In genomic region chr5:121109817-121110216, GRCh38 we compare ENCODE assay signal across 23 cellular contexts.
A peak's percentile ranks its signal among the peaks of the same experiment; 100 is the strongest.
DNase-seq lines count a peak whose midpoint lies in the region; ATAC-seq, FAIRE-seq and TF ChIP-seq lines count a peak whose summit lies in the region.
"Had no signal": no experiment of that assay in that cellular context is flagged by ENCODE, and none has a peak within 500 bp of the region (broad histone marks: within the 10 kb centered on the region; RNA-seq: fewer than 3 reads in every experiment).

No MANE protein-coding gene starts in this region.

- H3K27ac ChIP-seq in HepG2 (ENCODE audit: extremely low read length, insufficient read depth, low read length) (no peak overlapping the region), right lobe of liver (no peak overlapping the region), GM23338 (ENCODE audit: low read depth) (no peak overlapping the region), K562 (ENCODE audit: extremely low read depth, low read depth, low read length) (no peak overlapping the region), lower lobe of right lung (no peak overlapping the region)
- H3K27ac ChIP-seq: 22Rv1, BLaER1 had no signal

- peaks cover 2% of the 10 kb centered on the region for H3K27me3 Mint-ChIP-seq in GM23338 (ENCODE audit: insufficient read depth, low read depth, poor library complexity)
- H3K27me3 Mint-ChIP-seq: CD4-positive, alpha-beta memory T cell; CD4-positive, CD25-positive, alpha-beta regulatory T cell; CD8-positive, alpha-beta memory T cell had no signal

- H4K20me1 ChIP-seq in HepG2 (ENCODE audit: insufficient read depth, low read length) (no peaks in the 10 kb centered on the region), GM23338 (replicated peaks; ENCODE audit: insufficient read depth) (no peaks in the 10 kb centered on the region), K562 (replicated peaks; ENCODE audit: control insufficient read depth, insufficient read depth, low read length) (no peaks in the 10 kb centered on the region)
- H4K20me1 ChIP-seq: BLaER1 had no signal

- POLR2A ChIA-PET in HepG2 (lab: Yijun Ruan, JAX) = no interaction called here
- POLR2A ChIA-PET in K562 (lab: Yijun Ruan, JAX) = no interaction called here

- no peak for TF ChIP-seq CTCF in HepG2 (CRISPR knock-in tag; IDR thresholded peaks at IDR 0.05)
- no peak for TF ChIP-seq CTCF in right lobe of liver (IDR thresholded peaks at IDR 0.05)
- no peak for TF ChIP-seq CTCF in GM23338 (conservative IDR thresholded peaks at IDR 0.05; ENCODE audit: low read depth in 2 of 2)
- no peak for TF ChIP-seq CTCF in K562 (IDR thresholded peaks at IDR 0.05 in 2 of 3, conservative IDR thresholded peaks at IDR 0.05 in 1 of 3; ENCODE audit: insufficient read depth in 2 of 3, low read depth in 1 of 3, low read length in 3 of 3)
- TF ChIP-seq CTCF in D721Med (IDR thresholded peaks at IDR 0.05; ENCODE audit: insufficient read depth, missing control alignments) = no peak
- TF ChIP-seq CTCF in lower lobe of right lung (IDR thresholded peaks at IDR 0.05) = no peak

- H3K4me1 ChIP-seq in HepG2 (ENCODE audit: insufficient read depth, low read length) (no peaks in the 10 kb centered on the region), right lobe of liver (no peaks in the 10 kb centered on the region), GM23338 (ENCODE audit: insufficient read depth) (peaks cover 4% of the 10 kb centered on the region), K562 (replicated peaks in 1 of 2; ENCODE audit: control insufficient read depth in 2 of 2, insufficient read depth in 2 of 2, low read length in 2 of 2) (peaks cover 0 to 6% of the 10 kb centered on the region in 2 experiments; a peak in 1 of 5 replicates), lower lobe of right lung (no peaks in the 10 kb centered on the region)
- H3K4me1 ChIP-seq: BLaER1 had no signal

- no peak overlapping the region for H3K4me3 ChIP-seq in HepG2 (replicated peaks in 1 of 3; ENCODE audit: insufficient read depth in 1 of 3, low read depth in 2 of 3, low read length in 3 of 3)
- H3K4me3 ChIP-seq in right lobe of liver = no peak overlapping the region
- no peak overlapping the region for H3K4me3 ChIP-seq in GM23338
- H3K4me3 ChIP-seq in K562 = no peak overlapping the region
- no peak overlapping the region for H3K4me3 ChIP-seq in lower lobe of right lung
- H3K4me3 ChIP-seq: BLaER1 had no signal

- H3K4me3 Mint-ChIP-seq in GM23338 = no peak overlapping the region
- H3K4me3 Mint-ChIP-seq: CD14-positive monocyte; CD4-positive, alpha-beta memory T cell; CD4-positive, CD25-positive, alpha-beta regulatory T cell; CD8-positive, alpha-beta memory T cell had no signal

- H2AFZ ChIP-seq in HepG2 (ENCODE audit: low read length) (no peak overlapping the region), GM23338 (0 out of 2 replicates have a peak overlapping the region, but pooled peaks have one; percentile 50), K562 (ENCODE audit: low read depth, low read length) (no peak overlapping the region)

- H3F3A ChIP-seq in GM23338 (replicated peaks; ENCODE audit: low read depth) = no peaks in the 10 kb centered on the region

- DNase-seq in HepG2 (ENCODE audit: low spot score) (no peak), right lobe of liver (no peak), GM23338 (ENCODE audit: low spot score) (no peak), K562 (ENCODE audit: extremely low read depth in 1 of 4, low spot score in 3 of 4) (no peak), D721Med (ENCODE audit: insufficient read length, low spot score) (no peak), NCI-H345 treated with DMSO at 0.1 percent for 48 hours (lab: John Stamatoyannopoulos, UW; ENCODE audit: unreplicated experiment) (no peak), lower lobe of right lung (no peak)
- DNase-seq: ACHN; BE2C; C1 segment of cervical spinal cord; CD4-positive, CD25-positive, alpha-beta regulatory T cell; CD8-positive, alpha-beta memory T cell; COR-L47; DMS79 treated with DMSO at 0.1 percent for 48 hours; EL; GF-D8 had no signal

- intact Hi-C loops in HepG2 (cut with micrococcal nuclease; ENCODE audit: unreplicated experiment) = no loop called here
- intact Hi-C loops in right lobe of liver (cut with DNase I) = no loop called here
- intact Hi-C loops in K562 (cut with micrococcal nuclease) = no loop called here
- intact Hi-C loops in lower lobe of right lung (cut with DNase I) = no loop called here

- H3K4me2 ChIP-seq in HepG2 (ENCODE audit: low read depth, low read length) (no peak overlapping the region), GM23338 (no peak overlapping the region), K562 (ENCODE audit: insufficient read depth, low read length) (no peak overlapping the region)
- H3K4me2 ChIP-seq: BLaER1 had no signal

- in situ Hi-C loops in HepG2 (cut with HindIII; ENCODE audit: extremely low pct_ligation_motif_present, low pct_unique_long_range_greater_than_20kb) (no loop called here), K562 (cut with MboI) (no loop called here)

- ATAC-seq in HepG2 (no peak), right lobe of liver (no peak), GM23338 (no peak), K562 (no peak), lower lobe of right lung (no peak)

- H3K36me3 Mint-ChIP-seq in GM23338 (ENCODE audit: low read depth) = no peaks in the 10 kb centered on the region; the same call in 2 of the 3 replicates
- H3K36me3 Mint-ChIP-seq: CD14-positive monocyte; CD4-positive, alpha-beta memory T cell; CD4-positive, CD25-positive, alpha-beta regulatory T cell; CD8-positive, alpha-beta memory T cell had no signal

- BruUV-seq in HepG2 (replicated peaks; lab: Mats Ljungman, UMichigan) (no TSS peak), K562 (replicated peaks; lab: Mats Ljungman, UMichigan) (no TSS peak)

- CTCF ChIA-PET in HepG2 (lab: Yijun Ruan, JAX; ENCODE audit: low intra/inter-chr PET ratio, low total read pairs) (no interaction called here), K562 (lab: Yijun Ruan, JAX; ENCODE audit: low intra/inter-chr PET ratio) (no interaction called here)

- H3K79me2 ChIP-seq in HepG2 (ENCODE audit: insufficient read depth, low read length) (no peaks in the 10 kb centered on the region), GM23338 (replicated peaks; ENCODE audit: insufficient read depth) (no peaks in the 10 kb centered on the region), K562 (ENCODE audit: control insufficient read depth, insufficient read depth, low read length) (no peaks in the 10 kb centered on the region)

- H3K9me1 ChIP-seq in K562 (ENCODE audit: control insufficient read depth, insufficient read depth, low read length) = no peaks in the 10 kb centered on the region

- TF ChIP-seq EP300 in HepG2 (IDR thresholded peaks at IDR 0.05; ENCODE audit: low read depth in 2 of 2, low read length in 2 of 2) = no peak
- TF ChIP-seq EP300 in HepG2 (CRISPR knock-in tag; IDR thresholded peaks at IDR 0.05; ENCODE audit: borderline replicate concordance) = no peak
- TF ChIP-seq EP300 in K562 (IDR thresholded peaks at IDR 0.05; ENCODE audit: low read length) = no peak

- no peaks in the 10 kb centered on the region for H3K9me2 ChIP-seq in GM23338 (ENCODE audit: insufficient read depth)

- no peaks in the 10 kb centered on the region for H3K4me1 Mint-ChIP-seq in GM23338
- H3K4me1 Mint-ChIP-seq: CD14-positive monocyte; CD4-positive, alpha-beta memory T cell; CD4-positive, CD25-positive, alpha-beta regulatory T cell; CD8-positive, alpha-beta memory T cell had no signal

- no peak for FAIRE-seq in HepG2 (lab: Jason Lieb, UNC)
- FAIRE-seq in K562 (lab: Jason Lieb, UNC) = no peak
- no peak for FAIRE-seq in D721Med (lab: Jason Lieb, UNC)
- FAIRE-seq: G401.6, GM12891, GM19239 had no signal

- H3K9me3 Mint-ChIP-seq in GM23338 = 0 out of 3 replicates have a peak, but pooled peaks cover 2% of the 10 kb centered on the region

- 0% methylated on average over 1 of the region's 1 CpG for WGBS in HepG2 (ENCODE audit: low lambda C conversion rate)
- 0% methylated on average over 1 of the region's 1 CpG for WGBS in right lobe of liver (ENCODE audit: insufficient coverage, low coverage, low lambda C conversion rate, missing lambda C conversion rate)
- WGBS in K562 (ENCODE audit: insufficient coverage, low coverage, missing lambda C conversion rate) = 0% methylated on average over 1 of the region's 1 CpG

- H3K36me3 ChIP-seq in HepG2 (replicated peaks in 1 of 2; ENCODE audit: control insufficient read depth in 1 of 2, insufficient read depth in 2 of 2, low read length in 2 of 2) = no peaks in the 10 kb centered on the region
- no peaks in the 10 kb centered on the region for H3K36me3 ChIP-seq in right lobe of liver
- H3K36me3 ChIP-seq in GM23338 (ENCODE audit: insufficient read depth) = no peaks in the 10 kb centered on the region
- no peaks in the 10 kb centered on the region for H3K36me3 ChIP-seq in K562 (ENCODE audit: control insufficient read depth, insufficient read depth, low read length)
- H3K36me3 ChIP-seq in lower lobe of right lung = no peaks in the 10 kb centered on the region
- H3K36me3 ChIP-seq: BE2C, BLaER1 had no signal

- TF ChIP-seq RAD21 in HepG2 (CRISPR knock-in tag; IDR thresholded peaks at IDR 0.05) (no peak), K562 (CRISPR knock-in tag; conservative IDR thresholded peaks at IDR 0.05 in 1 of 2, IDR thresholded peaks at IDR 0.05 in 1 of 2) (no peak)

- H3K9ac ChIP-seq in HepG2 (ENCODE audit: insufficient read depth, low read depth, low read length) (no peak overlapping the region), K562 (ENCODE audit: insufficient read depth in 1 of 2, low read depth in 2 of 2, low read length in 2 of 2) (no peak overlapping the region)
- H3K9ac ChIP-seq: BLaER1 had no signal

- no peaks in the 10 kb centered on the region for H3K27me3 ChIP-seq in HepG2 (ENCODE audit: control insufficient read depth in 1 of 2, insufficient read depth in 2 of 2, low read length in 2 of 2)
- no peaks in the 10 kb centered on the region for H3K27me3 ChIP-seq in right lobe of liver
- H3K27me3 ChIP-seq in GM23338 (ENCODE audit: insufficient read depth) = no peaks in the 10 kb centered on the region
- no peaks in the 10 kb centered on the region for H3K27me3 ChIP-seq in K562 (ENCODE audit: control insufficient read depth in 2 of 2, insufficient read depth in 2 of 2, low read length in 2 of 2)
- H3K27me3 ChIP-seq in lower lobe of right lung (ENCODE audit: low read depth) = no peaks in the 10 kb centered on the region
- H3K27me3 ChIP-seq: BE2C, BLaER1 had no signal

- H3K27ac Mint-ChIP-seq in GM23338 = no peak overlapping the region
- H3K27ac Mint-ChIP-seq: CD14-positive monocyte; CD4-positive, alpha-beta memory T cell; CD4-positive, CD25-positive, alpha-beta regulatory T cell; CD8-positive, alpha-beta memory T cell had no signal

- H3K9me3 ChIP-seq in HepG2 (ENCODE audit: low read length) (no peaks in the 10 kb centered on the region), right lobe of liver (no peaks in the 10 kb centered on the region), K562 (replicated peaks; ENCODE audit: control insufficient read depth, insufficient read depth, low read depth, low read length) (no peaks in the 10 kb centered on the region; the same call in 1 of the 2 replicates), lower lobe of right lung (no peaks in the 10 kb centered on the region)
- H3K9me3 ChIP-seq: BE2C had no signal

- TF ChIP-seq POLR2A in HepG2 (IDR thresholded peaks at IDR 0.05; ENCODE audit: insufficient read depth in 1 of 2, low read depth in 2 of 2, low read length in 2 of 2) (no peak), right lobe of liver (IDR thresholded peaks at IDR 0.05) (no peak), K562 (conservative IDR thresholded peaks at IDR 0.05) (no peak)

TF ChIP-seq in GM23338, 12 proteins besides CTCF, POLR2A, EP300 and RAD21 (continues in another document):
- TF ChIP-seq NANOG (IDR thresholded peaks at IDR 0.05; ENCODE audit: borderline replicate concordance) = no peak

Comparison
In these comparisons a context has a peak if more than half of its experiments do, and no peak if none do; other contexts are left out.
1. Of the 241 proteins assayed by ChIP-seq in both HepG2 and K562: peak only in HepG2: none; only in K562: MAFG; in both: MAFF and MAFK; in neither: 238.